In the genomic region with DNA sequence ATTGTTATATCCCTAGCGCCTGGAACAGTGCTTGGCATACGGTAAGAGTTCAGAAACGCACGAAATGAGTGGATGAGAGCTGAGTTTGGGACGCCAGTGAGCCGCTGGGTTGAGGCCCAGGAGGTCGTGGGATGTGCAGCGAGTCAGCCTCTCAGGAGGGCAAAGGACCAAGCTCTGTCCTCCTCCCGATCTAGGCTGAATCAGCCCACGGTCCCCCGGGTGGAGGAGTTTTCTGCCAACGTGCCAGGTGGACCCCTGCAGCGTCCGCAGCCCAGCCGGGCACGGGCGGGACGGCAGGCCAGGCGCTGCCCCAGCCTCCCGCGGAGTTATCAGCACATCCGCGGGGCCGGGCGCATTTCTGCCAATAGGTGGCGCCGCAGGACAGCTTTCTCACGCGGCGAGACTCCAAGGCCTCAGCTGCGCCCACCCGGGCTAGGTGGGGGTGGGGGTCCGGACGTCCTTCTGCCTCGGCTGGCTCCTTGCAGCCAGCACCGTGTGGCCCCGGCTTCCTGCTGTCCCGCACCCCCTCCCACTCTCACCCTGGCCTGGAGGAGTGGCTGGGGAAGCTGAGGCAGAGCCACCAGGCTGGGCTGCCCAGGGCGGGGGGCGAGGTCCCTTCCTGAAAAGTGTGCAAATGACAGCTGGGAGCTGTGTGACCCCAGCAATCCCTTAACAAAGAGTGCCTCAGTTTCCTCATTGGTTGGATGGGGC, we compare ENCODE assay signal across 8 cellular contexts. TPM values are rescaled to one million over a fixed set of nuclear protein-coding genes. Genes with fewer than 3 reads are reported as not detected.
DNase-seq lines count a peak whose midpoint lies in the region; TF ChIP-seq lines count a peak whose summit lies in the region.

No MANE protein-coding gene starts in this region.

- peak overlapping the region in 5 of 11 experiments; percentile 93 to 97 (median 96); a peak in 5 of 22 replicates for H3K27ac ChIP-seq in BLaER1 treated with 17β-estradiol and CSF1 and Interleukin-3, amounts not matched to agents 10 nM and 100 nM

- H4K20me1 ChIP-seq in BLaER1 treated with 17β-estradiol and CSF1 and Interleukin-3, amounts not matched to agents 10 nM and 100 nM: peaks cover 0 to 24% (median 19%) of the 10 kb centered on the region in 11 experiments; a peak in 20 of 22 replicates

- peaks cover 7 to 17% (median 15%) of the 10 kb centered on the region in 11 experiments; a peak in 21 of 22 replicates for H3K36me3 ChIP-seq in BLaER1 treated with 17β-estradiol and CSF1 and Interleukin-3, amounts not matched to agents 10 nM and 100 nM
- peaks cover 16% of the 10 kb centered on the region for H3K36me3 ChIP-seq in HAP-1 (replicated peaks)
- H3K36me3 ChIP-seq in neuron (ENCODE audit: insufficient read depth, low read length): peaks cover 8% of the 10 kb centered on the region

- TF ChIP-seq CTCF in fibroblast of villous mesenchyme (IDR thresholded peaks at IDR 0.05; ENCODE audit: insufficient read depth, low read depth, low read length): peak; percentile 90

- H3K4me2 ChIP-seq in BLaER1 treated with 17β-estradiol and CSF1 and Interleukin-3, amounts not matched to agents 10 nM and 100 nM: peak overlapping the region; percentile 34 to 99 (median 67)

- peak; percentile 61 to 94 for DNase-seq in HAP-1 (ENCODE audit: low spot score in 2 of 2)
- peak; percentile 62 for DNase-seq in activated T-helper 1 cell treated with Interleukin-2 at 50 U/mL for 16 hours (ENCODE audit: low read depth)
- DNase-seq in fibroblast of villous mesenchyme (ENCODE audit: low read depth): peak; percentile 61
- peak; percentile 82 for DNase-seq in superior temporal gyrus (ENCODE audit: extremely low spot score)
- no peak for DNase-seq in OCI-M2 (lab: John Stamatoyannopoulos, UW; ENCODE audit: unreplicated experiment)

- H3K4me1 ChIP-seq in BLaER1 treated with 17β-estradiol and CSF1 and Interleukin-3, amounts not matched to agents 10 nM and 100 nM: peaks cover 29 to 63% (median 53%) of the 10 kb centered on the region in 10 experiments
- H3K4me1 ChIP-seq in HAP-1 (peaks cover 28% of the 10 kb centered on the region), neuron (ENCODE audit: insufficient read depth, low read length) (peaks cover 27% of the 10 kb centered on the region)

- in situ Hi-C loops in HAP-1 (cut with MboI; ENCODE audit: low sequenced_read_pairs): loop anchor here (5.0 to 10.0 kb wide), 3 partner anchors 493 to 810 kb away; a partner anchor contains a TSS

- H3K9me3 ChIP-seq in BLaER1 treated with 17β-estradiol and CSF1 and Interleukin-3, amounts not matched to agents 10 nM and 100 nM (replicated peaks in 1 of 11): no peaks in the 10 kb centered on the region
- H3K9me3 ChIP-seq in HAP-1 (no peaks in the 10 kb centered on the region; the same call in 1 of the 2 replicates), neuron (ENCODE audit: low read length) (no peaks in the 10 kb centered on the region)

- H3K27me3 ChIP-seq in BLaER1 treated with 17β-estradiol and CSF1 and Interleukin-3, amounts not matched to agents 10 nM and 100 nM: no peaks in the 10 kb centered on the region
- H3K27me3 ChIP-seq in HAP-1 (ENCODE audit: low read depth) (no peaks in the 10 kb centered on the region), neuron (ENCODE audit: insufficient read depth, low read length) (no peaks in the 10 kb centered on the region)

- H2AFZ ChIP-seq in neuron (ENCODE audit: low read depth, low read length): peak overlapping the region; percentile 91

- H3K9ac ChIP-seq in BLaER1 treated with 17β-estradiol and CSF1 and Interleukin-3, amounts not matched to agents 10 nM and 100 nM: peak overlapping the region in 4 of 11 experiments; percentile 13 to 92 (median 37); a peak in 3 of 22 replicates

- no peak overlapping the region for H3K4me3 ChIP-seq in BLaER1 treated with 17β-estradiol and CSF1 and Interleukin-3, amounts not matched to agents 10 nM and 100 nM
- peak overlapping the region; percentile 6; the same call in 1 of the 2 replicates for H3K4me3 ChIP-seq in HAP-1
- H3K4me3 ChIP-seq in fibroblast of villous mesenchyme (ENCODE audit: low read depth, low read length): no peak overlapping the region
- H3K4me3 ChIP-seq in neuron (ENCODE audit: low read length): peak overlapping the region; percentile 34

TF ChIP-seq in PFSK-1, 5 proteins besides CTCF, POLR2A, EP300 and RAD21:
- TF ChIP-seq FOXP2 (optimal IDR thresholded peaks at IDR 0.05; ENCODE audit: borderline replicate concordance, extremely low read depth, extremely low read length, insufficient read depth) (peak; percentile 81), TAF1 (IDR thresholded peaks at IDR 0.05; ENCODE audit: borderline replicate concordance, insufficient read depth, low read length) (no peak), POLR2AphosphoS5 (IDR thresholded peaks at IDR 0.05; ENCODE audit: low read depth, low read length) (no peak)
- TF ChIP-seq, protein P1, sequence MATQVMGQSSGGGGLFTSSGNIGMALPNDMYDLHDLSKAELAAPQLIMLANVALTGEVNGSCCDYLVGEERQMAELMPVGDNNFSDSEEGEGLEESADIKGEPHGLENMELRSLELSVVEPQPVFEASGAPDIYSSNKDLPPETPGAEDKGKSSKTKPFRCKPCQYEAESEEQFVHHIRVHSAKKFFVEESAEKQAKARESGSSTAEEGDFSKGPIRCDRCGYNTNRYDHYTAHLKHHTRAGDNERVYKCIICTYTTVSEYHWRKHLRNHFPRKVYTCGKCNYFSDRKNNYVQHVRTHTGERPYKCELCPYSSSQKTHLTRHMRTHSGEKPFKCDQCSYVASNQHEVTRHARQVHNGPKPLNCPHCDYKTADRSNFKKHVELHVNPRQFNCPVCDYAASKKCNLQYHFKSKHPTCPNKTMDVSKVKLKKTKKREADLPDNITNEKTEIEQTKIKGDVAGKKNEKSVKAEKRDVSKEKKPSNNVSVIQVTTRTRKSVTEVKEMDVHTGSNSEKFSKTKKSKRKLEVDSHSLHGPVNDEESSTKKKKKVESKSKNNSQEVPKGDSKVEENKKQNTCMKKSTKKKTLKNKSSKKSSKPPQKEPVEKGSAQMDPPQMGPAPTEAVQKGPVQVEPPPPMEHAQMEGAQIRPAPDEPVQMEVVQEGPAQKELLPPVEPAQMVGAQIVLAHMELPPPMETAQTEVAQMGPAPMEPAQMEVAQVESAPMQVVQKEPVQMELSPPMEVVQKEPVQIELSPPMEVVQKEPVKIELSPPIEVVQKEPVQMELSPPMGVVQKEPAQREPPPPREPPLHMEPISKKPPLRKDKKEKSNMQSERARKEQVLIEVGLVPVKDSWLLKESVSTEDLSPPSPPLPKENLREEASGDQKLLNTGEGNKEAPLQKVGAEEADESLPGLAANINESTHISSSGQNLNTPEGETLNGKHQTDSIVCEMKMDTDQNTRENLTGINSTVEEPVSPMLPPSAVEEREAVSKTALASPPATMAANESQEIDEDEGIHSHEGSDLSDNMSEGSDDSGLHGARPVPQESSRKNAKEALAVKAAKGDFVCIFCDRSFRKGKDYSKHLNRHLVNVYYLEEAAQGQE (IDR thresholded peaks at IDR 0.05; ENCODE audit: insufficient read depth in 1 of 2, low read depth in 2 of 2, low read length in 2 of 2): no peak

RNA-seq across cellular contexts. Expression of a gene that starts 2.2 kb away (rescaled TPM):
- polyA plus RNA-seq in PFSK-1 (2012; ENCODE audit: insufficient read length, low read depth): 128 TPM
- 44.0 and 57.0 TPM in 2 replicates for total RNA-seq in fibroblast of villous mesenchyme

RNA-seq across cellular contexts. Expression of a gene that starts 14.4 kb away (rescaled TPM):
- 991 TPM for polyA plus RNA-seq in PFSK-1 (2012; ENCODE audit: insufficient read length, low read depth)
- total RNA-seq in fibroblast of villous mesenchyme: 200 and 379 TPM in 2 replicates

RNA-seq across cellular contexts. Expression of a gene that starts 32.7 kb away (rescaled TPM):
- polyA plus RNA-seq in PFSK-1 (2012; ENCODE audit: insufficient read length, low read depth): 57.0 TPM
- 26.1 and 32.8 TPM in 2 replicates for total RNA-seq in fibroblast of villous mesenchyme

RNA-seq across cellular contexts. Expression of a gene that starts 35.8 kb away (rescaled TPM):
- polyA plus RNA-seq in PFSK-1 (2012; ENCODE audit: insufficient read length, low read depth): not detected
- under 0.01 TPM in 1 of 2 replicates, not detected in the other for total RNA-seq in fibroblast of villous mesenchyme

Comparison
In these comparisons a context has a peak if more than half of its experiments do, and no peak if none do; other contexts are left out.
1. H3K4me3 ChIP-seq: peak in HAP-1 (single experiment) and neuron (single experiment); none in BLaER1 treated with 17β-estradiol and CSF1 and Interleukin-3, amounts not matched to agents 10 nM and 100 nM (0 of 10) and fibroblast of villous mesenchyme (single experiment).